In genomic region chr3:10845839-10846656, GRCh38 we compare ENCODE assay signal across 11 cellular contexts.
DNase-seq lines count a peak whose midpoint lies in the region; ATAC-seq and TF ChIP-seq lines count a peak whose summit lies in the region.
"Had no signal": no experiment of that assay in that cellular context is flagged by ENCODE, and none has a peak within 500 bp of the region (broad histone marks: within the 10 kb centered on the region; RNA-seq: fewer than 3 reads in every experiment).

No MANE protein-coding gene starts in this region.

- H3K36me3 Mint-ChIP-seq in stimulated activated effector memory CD8-positive, alpha-beta T cell treated with anti-CD3 and anti-CD28 coated beads, Interleukin-12 subunit alpha, Interleukin-12 subunit beta, amount 100 ng/mL, for 72 hours, result no peaks in the 10 kb centered on the region

- DNase-seq in GM19238 (ENCODE audit: insufficient read length, low spot score), result peak; percentile 10
- DNase-seq in SIG-M5 (lab: John Stamatoyannopoulos, UW), result peak; percentile 42
- no peak for DNase-seq in stimulated activated effector memory CD8-positive, alpha-beta T cell treated with anti-CD3 and anti-CD28 coated beads, Interleukin-12 subunit alpha, Interleukin-12 subunit beta, amount 100 ng/mL, for 72 hours (ENCODE audit: low spot score in 2 of 2)
- no peak for DNase-seq in GM03348 (ENCODE audit: low spot score)
- DNase-seq in erythroblast (lab: John Stamatoyannopoulos, UW), result no peak
- DNase-seq: activated effector memory CD4-positive, alpha-beta T cell treated with Interleukin-2 at 50 U/mL for 16 hours; cortex of kidney; H9; NCI-H774 had no signal

- ATAC-seq in HG03095 (IDR thresholded peaks at IDR 0.05; ENCODE audit: unreplicated experiment) (peak; percentile 81), GM21423 (IDR thresholded peaks at IDR 0.05; ENCODE audit: unreplicated experiment) (no peak)
- ATAC-seq in stimulated activated effector memory CD8-positive, alpha-beta T cell treated with anti-CD3 and anti-CD28 coated beads, Interleukin-12 subunit alpha, Interleukin-12 subunit beta, amount 100 ng/mL, for 72 hours, result peak; percentile 41

- H3K4me3 Mint-ChIP-seq in stimulated activated effector memory CD8-positive, alpha-beta T cell treated with anti-CD3 and anti-CD28 coated beads, Interleukin-12 subunit alpha, Interleukin-12 subunit beta, amount 100 ng/mL, for 72 hours, result no peak overlapping the region
- H3K4me3 Mint-ChIP-seq: H9 had no signal

- no peaks in the 10 kb centered on the region for H3K4me1 Mint-ChIP-seq in stimulated activated effector memory CD8-positive, alpha-beta T cell treated with anti-CD3 and anti-CD28 coated beads, Interleukin-12 subunit alpha, Interleukin-12 subunit beta, amount 100 ng/mL, for 72 hours
- H3K4me1 Mint-ChIP-seq: H9 had no signal

- no peaks in the 10 kb centered on the region for H3K9me3 Mint-ChIP-seq in stimulated activated effector memory CD8-positive, alpha-beta T cell treated with anti-CD3 and anti-CD28 coated beads, Interleukin-12 subunit alpha, Interleukin-12 subunit beta, amount 100 ng/mL, for 72 hours
- H3K9me3 Mint-ChIP-seq: H9 had no signal

- no peak for TF ChIP-seq POLR2A in erythroblast (IDR thresholded peaks at IDR 0.05; ENCODE audit: low read length)

- H3K27ac Mint-ChIP-seq in stimulated activated effector memory CD8-positive, alpha-beta T cell treated with anti-CD3 and anti-CD28 coated beads, Interleukin-12 subunit alpha, Interleukin-12 subunit beta, amount 100 ng/mL, for 72 hours, result no peak overlapping the region
- H3K27ac Mint-ChIP-seq: H9 had no signal

Comparison
In these comparisons a context has a peak if more than half of its experiments do, and no peak if none do; other contexts are left out.
1. DNase-seq: peak in GM19238 (single experiment) and SIG-M5 (single experiment); none in stimulated activated effector memory CD8-positive, alpha-beta T cell treated with anti-CD3 and anti-CD28 coated beads, Interleukin-12 subunit alpha, Interleukin-12 subunit beta, amount 100 ng/mL, for 72 hours (0 of 2), GM03348 (single experiment) and erythroblast (0 of 2).